ENCODE assay signal across 1 cellular context in genomic region chr6:150272976-150273315, GRCh38.
A peak's percentile ranks its signal among the peaks of the same experiment; 100 is the strongest.
TF ChIP-seq lines count a peak whose summit lies in the region.

No MANE protein-coding gene starts in this region.

TF ChIP-seq in K562, 482 proteins besides CTCF, POLR2A, EP300 and RAD21 (continued from another document):
- TF ChIP-seq MGA (IDR thresholded peaks at IDR 0.05) (peak; percentile 51; the same call in 1 of the 2 replicates), HOMEZ (CRISPR knock-in tag; IDR thresholded peaks at IDR 0.05) (0 out of 2 replicates have a peak, but pooled peaks have one; percentile 33), BACH1 (tag; IDR thresholded peaks at IDR 0.05) (peak; percentile 74; the same call in 1 of the 2 replicates), MEIS2 (IDR thresholded peaks at IDR 0.05; ENCODE audit: partially characterized antibody) (peak; percentile 47), ZFPM2 (CRISPR knock-in tag; IDR thresholded peaks at IDR 0.05) (peak; percentile 10; the same call in 1 of the 2 replicates), ZNF280B (CRISPR knock-in tag; IDR thresholded peaks at IDR 0.05) (no peak), RAD51 (IDR thresholded peaks at IDR 0.05; ENCODE audit: borderline replicate concordance, low read depth) (no peak), ATF4 (CRISPR knock-in tag; IDR thresholded peaks at IDR 0.05) (no peak), KDM5B (IDR thresholded peaks at IDR 0.05; ENCODE audit: insufficient replicate concordance, low read depth, low read length) (no peak), JUN (IDR thresholded peaks at IDR 0.05; ENCODE audit: borderline replicate concordance, low read depth, low read length) (peak; percentile 75), JUN (CRISPR knock-in tag; IDR thresholded peaks at IDR 0.05; ENCODE audit: borderline replicate concordance) (no peak), JUND (IDR thresholded peaks at IDR 0.05; ENCODE audit: borderline replicate concordance, low read depth, low read length) (peak; percentile 88), JUND (tag; IDR thresholded peaks at IDR 0.05; ENCODE audit: borderline replicate concordance, low read depth, low read length) (peak; percentile 78; the same call in 1 of the 3 replicates), ZNF121 (CRISPR knock-in tag; conservative IDR thresholded peaks at IDR 0.05) (no peak), PKNOX1 (IDR thresholded peaks at IDR 0.05) (no peak), SIN3A (IDR thresholded peaks at IDR 0.05; ENCODE audit: borderline replicate concordance in 2 of 2, control insufficient read depth in 1 of 2, low read depth in 2 of 2, low read length in 2 of 2) (no peak), ILF3 (IDR thresholded peaks at IDR 0.05; ENCODE audit: borderline replicate concordance) (no peak), PML (IDR thresholded peaks at IDR 0.05; ENCODE audit: low read length) (no peak), MXD1 (CRISPR knock-in tag; IDR thresholded peaks at IDR 0.05; ENCODE audit: borderline replicate concordance, poor library complexity, severe bottlenecking) (no peak), ZNF79 (CRISPR knock-in tag; IDR thresholded peaks at IDR 0.05; ENCODE audit: low read depth) (0 out of 2 replicates have a peak, but pooled peaks have one; percentile 36), ZNF134 (CRISPR knock-in tag; conservative IDR thresholded peaks at IDR 0.05) (no peak), KDM1A (IDR thresholded peaks at IDR 0.05) (peak in 1 of 2 experiments; percentile 16; a peak in 1 of 4 replicates), ZNF644 (tag; IDR thresholded peaks at IDR 0.05; ENCODE audit: low read depth) (no peak), MTA1 (IDR thresholded peaks at IDR 0.05; ENCODE audit: borderline replicate concordance) (0 out of 2 replicates have a peak, but pooled peaks have one; percentile 31), TCF7L2 (IDR thresholded peaks at IDR 0.05; ENCODE audit: low read depth, low read length) (no peak), FOSL1 (tag; conservative IDR thresholded peaks at IDR 0.05) (peak; percentile 92)
TF ChIP-seq in K562: peak in this region for 54.
